In genomic region chr9:93651521-93651950, GRCh38 we compare ENCODE assay signal across 1 cellular context.
TF ChIP-seq lines count a peak whose summit lies in the region.

No MANE protein-coding gene starts in this region.

TF ChIP-seq in IMR-90, 13 proteins besides CTCF, POLR2A, EP300 and RAD21 (continued from another document):
- TF ChIP-seq CHD1 (IDR thresholded peaks at IDR 0.05; ENCODE audit: low read depth, low read length) (no peak), MAFK (IDR thresholded peaks at IDR 0.05; ENCODE audit: low read depth, low read length) (no peak), ELK1 (IDR thresholded peaks at IDR 0.05; ENCODE audit: borderline replicate concordance, low read depth, low read length) (no peak), FOS (IDR thresholded peaks at IDR 0.05; ENCODE audit: low read depth, low read length) (no peak), BHLHE40 (IDR thresholded peaks at IDR 0.05; ENCODE audit: low read depth, low read length) (no peak), SMC3 (IDR thresholded peaks at IDR 0.05; ENCODE audit: low read depth, low read length) (no peak), CEBPB (IDR thresholded peaks at IDR 0.05; ENCODE audit: low read depth, low read length) (no peak)
